In genomic region chr2:187684181-187684580, GRCh38 we compare ENCODE assay signal across 25 cellular contexts.
"Had no signal": no experiment of that assay in that cellular context is flagged by ENCODE, and none has a peak within 500 bp of the region (broad histone marks: within the 10 kb centered on the region; RNA-seq: fewer than 3 reads in every experiment).

No MANE protein-coding gene starts in this region.

- H3K27ac Mint-ChIP-seq: activated CD4-positive, alpha-beta T cell treated with anti-CD3 and anti-CD28 coated beads, Interleukin-2, amount 10 ng/mL, durations not matched to agents 7 days and 5 days; activated CD8-positive, alpha-beta memory T cell treated with anti-CD3 and anti-CD28 coated beads, Interleukin-2, amount 10 ng/mL, durations not matched to agents 7 days and 5 days; activated CD8-positive, alpha-beta T cell treated with anti-CD3 and anti-CD28 coated beads, Interleukin-2, amount 10 ng/mL, durations not matched to agents 7 days and 5 days; activated naive CD4-positive, alpha-beta T cell treated with anti-CD3 and anti-CD28 coated beads, Interleukin-2, amount 50 U/mL, for 24 hours; activated naive CD8-positive, alpha-beta T cell treated with anti-CD3 and anti-CD28 coated beads, Interleukin-2, amount 50 U/mL, for 24 hours; activated T-helper 2 cell treated with anti-CD3 and anti-CD28 coated beads, Interferon-gamma antibody, Interleukin-2, Interleukin-4, amounts not matched to agents 10 μg/mL and 5 μg/mL and 100 μg/mL, durations not matched to agents 14 hours and 24 hours and 36 hours; naive B cell had no signal

- H3K4me3 ChIP-seq: body of pancreas, colonic mucosa, mucosa of descending colon, right atrium auricular region, spleen, suprapubic skin, tibial artery, upper lobe of right lung had no signal

- H3K36me3 ChIP-seq: colonic mucosa, right atrium auricular region, spleen, suprapubic skin, tibial artery, upper lobe of right lung had no signal

- H3K27ac ChIP-seq: body of pancreas, colonic mucosa, right atrium auricular region, spleen, suprapubic skin, tibial artery, upper lobe of right lung had no signal

- H3K9me3 ChIP-seq: body of pancreas, colonic mucosa, mucosa of descending colon, right atrium auricular region, spleen, suprapubic skin, tibial artery, upper lobe of right lung had no signal

- H3K27me3 Mint-ChIP-seq: activated CD4-positive, alpha-beta T cell treated with anti-CD3 and anti-CD28 coated beads, Interleukin-2, amount 10 ng/mL, durations not matched to agents 7 days and 5 days; activated CD8-positive, alpha-beta memory T cell treated with anti-CD3 and anti-CD28 coated beads, Interleukin-2, amount 10 ng/mL, durations not matched to agents 7 days and 5 days; activated naive CD4-positive, alpha-beta T cell treated with anti-CD3 and anti-CD28 coated beads, Interleukin-2, amount 50 U/mL, for 24 hours; activated naive CD8-positive, alpha-beta T cell treated with anti-CD3 and anti-CD28 coated beads, Interleukin-2, amount 50 U/mL, for 24 hours; naive B cell had no signal

- H3K9me3 Mint-ChIP-seq: activated CD4-positive, alpha-beta T cell treated with anti-CD3 and anti-CD28 coated beads, Interleukin-2, amount 10 ng/mL, durations not matched to agents 7 days and 5 days; activated naive CD4-positive, alpha-beta T cell treated with anti-CD3 and anti-CD28 coated beads, Interleukin-2, amount 50 U/mL, for 24 hours; activated naive CD8-positive, alpha-beta T cell treated with anti-CD3 and anti-CD28 coated beads, Interleukin-2, amount 50 U/mL, for 24 hours; activated T-helper 2 cell treated with anti-CD3 and anti-CD28 coated beads, Interferon-gamma antibody, Interleukin-2, Interleukin-4, amounts not matched to agents 10 μg/mL and 5 μg/mL and 100 μg/mL, durations not matched to agents 14 hours and 24 hours and 36 hours; naive B cell; neural crest cell had no signal

- DNase-seq: activated CD4-positive, alpha-beta T cell treated with anti-CD3 and anti-CD28 coated beads for 1 hour; activated CD4-positive, alpha-beta T cell treated with anti-CD3 and anti-CD28 coated beads, Interleukin-2, amount 10 ng/mL, durations not matched to agents 7 days and 5 days; activated CD8-positive, alpha-beta memory T cell treated with anti-CD3 and anti-CD28 coated beads, Interleukin-2, amount 10 ng/mL, durations not matched to agents 7 days and 5 days; activated CD8-positive, alpha-beta T cell treated with anti-CD3 and anti-CD28 coated beads, Interleukin-2, amount 10 ng/mL, durations not matched to agents 7 days and 5 days; activated naive CD8-positive, alpha-beta T cell treated with anti-CD3 and anti-CD28 coated beads, Interleukin-2, amount 50 U/mL, for 24 hours; activated T-cell treated with anti-CD3 and anti-CD28 coated beads, Interleukin-2, amount 50 U/mL, for 48 hours; anterior cingulate cortex; body of pancreas; colonic mucosa; effector memory CD4-positive, alpha-beta T cell; left cardiac atrium; left ventricle myocardium superior; mucosa of descending colon; naive B cell; occipital lobe; spleen; stimulated activated naive CD4-positive, alpha-beta T cell; T-helper 2 cell; tibial artery; upper lobe of right lung had no signal

- H3K4me1 ChIP-seq: body of pancreas, colonic mucosa, right atrium auricular region, spleen, suprapubic skin, upper lobe of right lung had no signal

- H3K4me3 Mint-ChIP-seq: activated CD4-positive, alpha-beta T cell treated with anti-CD3 and anti-CD28 coated beads, Interleukin-2, amount 10 ng/mL, durations not matched to agents 7 days and 5 days; activated CD8-positive, alpha-beta memory T cell treated with anti-CD3 and anti-CD28 coated beads, Interleukin-2, amount 10 ng/mL, durations not matched to agents 7 days and 5 days; activated CD8-positive, alpha-beta T cell treated with anti-CD3 and anti-CD28 coated beads, Interleukin-2, amount 10 ng/mL, durations not matched to agents 7 days and 5 days; activated naive CD4-positive, alpha-beta T cell treated with anti-CD3 and anti-CD28 coated beads, Interleukin-2, amount 50 U/mL, for 24 hours; activated naive CD8-positive, alpha-beta T cell treated with anti-CD3 and anti-CD28 coated beads, Interleukin-2, amount 50 U/mL, for 24 hours; naive B cell; neural crest cell had no signal

- H3K4me1 Mint-ChIP-seq: activated CD4-positive, alpha-beta T cell treated with anti-CD3 and anti-CD28 coated beads, Interleukin-2, amount 10 ng/mL, durations not matched to agents 7 days and 5 days; activated CD8-positive, alpha-beta memory T cell treated with anti-CD3 and anti-CD28 coated beads, Interleukin-2, amount 10 ng/mL, durations not matched to agents 7 days and 5 days; activated naive CD4-positive, alpha-beta T cell treated with anti-CD3 and anti-CD28 coated beads, Interleukin-2, amount 50 U/mL, for 24 hours; activated naive CD8-positive, alpha-beta T cell treated with anti-CD3 and anti-CD28 coated beads, Interleukin-2, amount 50 U/mL, for 24 hours; naive B cell had no signal

- ATAC-seq: activated CD8-positive, alpha-beta memory T cell treated with anti-CD3 and anti-CD28 coated beads, Interleukin-2, amount 10 ng/mL, durations not matched to agents 7 days and 5 days; activated CD8-positive, alpha-beta T cell treated with anti-CD3 and anti-CD28 coated beads, Interleukin-2, amount 10 ng/mL, durations not matched to agents 7 days and 5 days; activated naive CD8-positive, alpha-beta T cell treated with anti-CD3 and anti-CD28 coated beads, Interleukin-2, amount 50 U/mL, for 24 hours; body of pancreas; left cardiac atrium; left ventricle myocardium superior; mucosa of descending colon; upper lobe of right lung had no signal

- H3K27me3 ChIP-seq: body of pancreas, colonic mucosa, right atrium auricular region, spleen, suprapubic skin, tibial artery, upper lobe of right lung had no signal

- H3K36me3 Mint-ChIP-seq: activated CD8-positive, alpha-beta memory T cell treated with anti-CD3 and anti-CD28 coated beads, Interleukin-2, amount 10 ng/mL, durations not matched to agents 7 days and 5 days; activated naive CD4-positive, alpha-beta T cell treated with anti-CD3 and anti-CD28 coated beads, Interleukin-2, amount 50 U/mL, for 24 hours; naive B cell had no signal
